ENCODE assay signal across 17 cellular contexts in genomic region chr1:182608850-182609610, GRCh38. TPM values are rescaled to one million over a fixed set of nuclear protein-coding genes. Genes with fewer than 3 reads are reported as not detected.
DNase-seq lines count a peak whose midpoint lies in the region; ATAC-seq, FAIRE-seq and TF ChIP-seq lines count a peak whose summit lies in the region.
"Had no signal": no experiment of that assay in that cellular context is flagged by ENCODE, and none has a peak within 500 bp of the region (broad histone marks: within the 10 kb centered on the region; RNA-seq: fewer than 3 reads in every experiment).

No MANE protein-coding gene starts in this region.

- no peaks in the 10 kb centered on the region for H3K36me3 ChIP-seq in GM12878 (ENCODE audit: control insufficient read depth in 2 of 2, insufficient read depth in 2 of 2, low read length in 1 of 2)
- H3K36me3 ChIP-seq in mesodermal cell (ENCODE audit: control insufficient read depth, insufficient read depth, low read length) = no peaks in the 10 kb centered on the region
- H3K36me3 ChIP-seq in vagina = no peaks in the 10 kb centered on the region
- H3K36me3 ChIP-seq: upper lobe of right lung had no signal

- no peak for TF ChIP-seq RAD21 in GM12878 (IDR thresholded peaks at IDR 0.05; ENCODE audit: insufficient read depth, low read depth, low read length)

- H3K9me3 ChIP-seq in GM12878 (replicated peaks; ENCODE audit: control insufficient read depth, insufficient read depth, low read length) (no peaks in the 10 kb centered on the region), mesodermal cell (ENCODE audit: control insufficient read depth, low read length) (no peaks in the 10 kb centered on the region), vagina (no peaks in the 10 kb centered on the region)
- H3K9me3 ChIP-seq: A549, upper lobe of right lung had no signal

- H3K27me3 ChIP-seq in GM12878 (replicated peaks in 1 of 2; ENCODE audit: control insufficient read depth in 2 of 2, insufficient read depth in 2 of 2, low read length in 1 of 2) = no peaks in the 10 kb centered on the region
- H3K27me3 ChIP-seq in vagina = no peaks in the 10 kb centered on the region
- H3K27me3 ChIP-seq: upper lobe of right lung had no signal

- POLR2A ChIA-PET in GM12878 (lab: Charles Lee) (interaction anchor here (1.2 to 1.6 kb wide), 5 partner anchors 8 to 73 kb away, joined by 3 to 6 read pairs (median 4); no protein-coding TSS in a partner anchor), HEK293T (lab: Yijun Ruan, JAX) (no interaction called here)

- no peaks in the 10 kb centered on the region for H4K20me1 ChIP-seq in GM12878 (ENCODE audit: control insufficient read depth, insufficient read depth)

- FAIRE-seq in GM19239 (lab: Jason Lieb, UNC) = peak; percentile 62
- FAIRE-seq in GM12878 (lab: Jason Lieb, UNC) = no peak
- FAIRE-seq: A549 had no signal

- no peak for TF ChIP-seq EP300 in GM12878 (IDR thresholded peaks at IDR 0.05; ENCODE audit: borderline replicate concordance in 1 of 2, control insufficient read depth in 1 of 2, low read depth in 2 of 2, low read length in 2 of 2)

- in situ Hi-C loops in GM12878 (cut with MboI) = no loop called here

- BruUV-seq in GM12878 (replicated peaks; lab: Mats Ljungman, UMichigan) = no TSS peak

- peak; percentile 34 for DNase-seq in NCI-H2196 (lab: John Stamatoyannopoulos, UW; ENCODE audit: unreplicated experiment)
- no peak for DNase-seq in NCI-H2196 treated with DMSO at 0.1 percent for 48 hours (lab: John Stamatoyannopoulos, UW; ENCODE audit: unreplicated experiment)
- no peak for DNase-seq in GM19239 (ENCODE audit: insufficient read length, low spot score)
- no peak for DNase-seq in GM12878 (ENCODE audit: low read depth, low spot score)
- DNase-seq in dermis blood vessel endothelial cell = no peak
- DNase-seq in vagina (ENCODE audit: extremely low spot score in 2 of 2) = no peak
- DNase-seq in HEK293T (ENCODE audit: extremely low spot score) = no peak
- DNase-seq: activated CD8-positive, alpha-beta T cell treated with anti-CD3 and anti-CD28 coated beads, Interleukin-2, amount 10 ng/mL, durations not matched to agents 7 days and 5 days; activated naive CD4-positive, alpha-beta T cell treated with anti-CD3 and anti-CD28 coated beads, Interleukin-2, amount 10 ng/mL, durations not matched to agents 7 days and 5 days; cerebellar nuclear complex; NCI-H446; T-helper 9 cell; upper lobe of right lung had no signal

- SMC1A ChIA-PET in GM12878 (lab: Charles Lee; ENCODE audit: uncharacterized antibody, unreplicated experiment) = interaction anchor here (0.9 to 28.0 kb wide), 7 partner anchors 8 to 178 kb away, joined by 3 to 1145 read pairs (median 7); partner anchors contain the start of gene NPL

- H3K4me1 ChIP-seq in GM12878 (ENCODE audit: control insufficient read depth, insufficient read depth, low read length) (peaks cover 48% of the 10 kb centered on the region), mesodermal cell (ENCODE audit: control insufficient read depth, insufficient read depth, low read length, poor library complexity, severe bottlenecking) (peaks cover 15% of the 10 kb centered on the region), vagina (peaks cover 9% of the 10 kb centered on the region)

- no peak for ATAC-seq in GM12878
- ATAC-seq: A549; activated CD8-positive, alpha-beta T cell treated with anti-CD3 and anti-CD28 coated beads, Interleukin-2, amount 10 ng/mL, durations not matched to agents 7 days and 5 days; esophagus mucosa; Panc1; upper lobe of right lung had no signal

- intact Hi-C loops in GM12878 (cut with micrococcal nuclease; ENCODE audit: unreplicated experiment) = no loop called here
- intact Hi-C loops in vagina (cut with DNase I) = no loop called here

- RAD21 ChIA-PET in GM12878 (lab: Charles Lee; ENCODE audit: unreplicated experiment) = interaction anchor here (1.0 to 23.0 kb wide), 8 partner anchors 6 to 175 kb away, joined by 3 to 946 read pairs (median 5); no protein-coding TSS in a partner anchor

- peaks cover 3% of the 10 kb centered on the region for H3K79me2 ChIP-seq in GM12878 (ENCODE audit: control insufficient read depth, insufficient read depth, low read length)

- peak overlapping the region; percentile 12; the same call in 1 of the 2 replicates for H3K4me3 ChIP-seq in GM12878
- H3K4me3 ChIP-seq in mesodermal cell (ENCODE audit: extremely low read depth, insufficient read depth, low read length, poor library complexity, severe bottlenecking) = no peak overlapping the region
- H3K4me3 ChIP-seq in vagina = no peak overlapping the region
- H3K4me3 ChIP-seq: A549, upper lobe of right lung had no signal

- H2AFZ ChIP-seq in GM12878 (ENCODE audit: control insufficient read depth, low read depth, low read length) = 0 out of 2 replicates have a peak overlapping the region, but pooled peaks have one; percentile 8

- peak overlapping the region; percentile 30 for H3K4me2 ChIP-seq in GM12878 (ENCODE audit: control insufficient read depth, insufficient read depth)
- H3K4me2 ChIP-seq: A549 had no signal

- CTCF ChIA-PET in GM12878 (lab: Yijun Ruan, JAX) = interaction anchor here (2.2 to 37.4 kb wide), 3 partner anchors 15 to 180 kb away, joined by 5 to 1888 read pairs (median 52); partner anchors contain the start of gene NPL
- CTCF ChIA-PET in HEK293T (lab: Yijun Ruan, JAX) = interaction anchor here (17.5 kb wide), 1 partner anchor 176 kb away, joined by 324 read pairs; no protein-coding TSS in a partner anchor

- H3K27ac ChIP-seq in GM12878 (ENCODE audit: control insufficient read depth, insufficient read depth) (peak overlapping the region; percentile 54), mesodermal cell (ENCODE audit: low read depth, low read length, severe bottlenecking) (peak overlapping the region; percentile 34), vagina (no peak overlapping the region)
- H3K27ac ChIP-seq: A549, upper lobe of right lung had no signal

- WGBS in GM12878 (ENCODE audit: insufficient coverage, insufficient replicate concordance, low lambda C conversion rate, missing lambda C conversion rate) = 64% methylated on average over 8 of the region's 8 CpGs
- 89 to 93% methylated on average over 7 to 8 of the region's 8 CpGs for WGBS in mesodermal cell (ENCODE audit: insufficient coverage in 2 of 2), 2 experiments

- TF ChIP-seq POLR2A in GM12878 (IDR thresholded peaks at IDR 0.05; ENCODE audit: low read depth, low read length) = no peak
- TF ChIP-seq POLR2A in vagina (IDR thresholded peaks at IDR 0.05) = no peak

- peak overlapping the region; percentile 22; the same call in 1 of the 2 replicates for H3K9ac ChIP-seq in GM12878 (ENCODE audit: control insufficient read depth, insufficient read depth, low read length)

- no peak for TF ChIP-seq CTCF in GM12878 (IDR thresholded peaks at IDR 0.05 in 2 of 3, conservative IDR thresholded peaks at IDR 0.05 in 1 of 3; ENCODE audit: control insufficient read depth in 2 of 3, extremely low read depth in 1 of 3, insufficient read depth in 1 of 3, low read depth in 3 of 3, low read length in 3 of 3)
- TF ChIP-seq CTCF in vagina (IDR thresholded peaks at IDR 0.05) = no peak

TF ChIP-seq in GM12878, 131 proteins besides CTCF, POLR2A, EP300 and RAD21 (continues in another document):
- peak; percentile 21 to 24; a peak in 1 of 4 replicates for TF ChIP-seq IKZF2 (IDR thresholded peaks at IDR 0.05)
- TF ChIP-seq EED (IDR thresholded peaks at IDR 0.05; ENCODE audit: low read depth) = peak; percentile 40; the same call in 1 of the 2 replicates

TF ChIP-seq in HEK293T, 16 proteins besides CTCF, POLR2A, EP300 and RAD21 (continues in another document):
- TF ChIP-seq NFRKB (IDR thresholded peaks at IDR 0.05) (no peak), ZNF384 (IDR thresholded peaks at IDR 0.05) (no peak), CTBP1 (IDR thresholded peaks at IDR 0.05; ENCODE audit: borderline replicate concordance) (no peak)

RNA-seq across cellular contexts. Expression of gene RGS16, which starts 4.8 kb away (rescaled TPM):
- 15.1 and 16.7 TPM in 2 replicates for total RNA-seq in GM12878 (2013; cell fraction: nucleolus; rRNA removed)
- total RNA-seq in GM12878 (2014; rRNA removed) (44.0 and 45.1 TPM in 2 replicates), GM12878 (2014; rRNA removed; fragmentation: Illumina TruSeq; extraction: Trizol) (37.0 and 37.6 TPM in 2 replicates), GM12878 (2021) (54.9 and 57.1 TPM in 2 replicates), dermis blood vessel endothelial cell (1.2 and 2.0 TPM in 2 replicates), vagina (1.2 TPM)
- polyA plus RNA-seq in GM12878 (2011; ENCODE audit: low read depth) = 17.7 TPM
- polyA plus RNA-seq in GM12878 (2011; rRNA removed) (31.5 and 43.9 TPM in 2 replicates), GM12878 (2014; fragmentation: Illumina TruSeq; extraction: Trizol) (37.4 and 44.1 TPM in 2 replicates), GM12878 (2014; fragmentation: Nextera tagmentation; extraction: Ambion mirVana) (10 to 100 TPM; 16.4 to 18.5 TPM), GM12878 (2014; rRNA removed) (48.5 and 55.6 TPM in 2 replicates), GM12878 (2016; fragmentation: Nextera tagmentation; extraction: Ambion mirVana) (10 to 100 TPM; 50.3 to 58.2 TPM)
- 37.2 and 37.8 TPM in 2 replicates for polyA plus RNA-seq in GM12878 (2011; cell fraction: cytosol; rRNA removed)
- polyA plus RNA-seq in GM12878 (2011; cell fraction: nucleus; rRNA removed) = 55.0 and 57.1 TPM in 2 replicates
- polyA plus RNA-seq in GM12878 (2012) = 21.8 and 28.2 TPM in 2 replicates
- 18.3 and 24.9 TPM in 2 replicates for polyA minus RNA-seq in GM12878 (2011; rRNA and poly(A)+ RNA removed)
- 15.9 and 17.0 TPM in 2 replicates for polyA minus RNA-seq in GM12878 (2011; cell fraction: cytosol; rRNA and poly(A)+ RNA removed)
- 18.9 and 23.7 TPM in 2 replicates for polyA minus RNA-seq in GM12878 (2011; cell fraction: nucleus; rRNA and poly(A)+ RNA removed)
- 7.3 TPM for polyA plus RNA-seq in mesodermal cell (2013, experiment 1 of 2)
- polyA plus RNA-seq in mesodermal cell (2013, experiment 2 of 2) = 6.6 TPM

RNA-seq across cellular contexts. Expression of gene RNASEL, which starts 20.0 kb away (rescaled TPM):
- 30.0 and 32.5 TPM in 2 replicates for total RNA-seq in GM12878 (2013; cell fraction: nucleolus; rRNA removed)
- total RNA-seq in GM12878 (2014; rRNA removed) = 4.3 and 5.4 TPM in 2 replicates
- 6.4 and 7.0 TPM in 2 replicates for total RNA-seq in GM12878 (2014; rRNA removed; fragmentation: Illumina TruSeq; extraction: Trizol)
- 4.4 TPM in 2 replicates for total RNA-seq in GM12878 (2021)
- 2.4 TPM for polyA plus RNA-seq in GM12878 (2011; ENCODE audit: low read depth)
- 10.8 and 14.4 TPM in 2 replicates for polyA plus RNA-seq in GM12878 (2011; rRNA removed)
- 5.1 and 5.6 TPM in 2 replicates for polyA plus RNA-seq in GM12878 (2011; cell fraction: cytosol; rRNA removed)
- 14.1 and 17.4 TPM in 2 replicates for polyA plus RNA-seq in GM12878 (2011; cell fraction: nucleus; rRNA removed)
- 2.9 and 5.4 TPM in 2 replicates for polyA plus RNA-seq in GM12878 (2012)
- polyA plus RNA-seq in GM12878 (2014; fragmentation: Illumina TruSeq; extraction: Trizol) = 6.0 and 8.3 TPM in 2 replicates
- 1 to 10 TPM; 3.0 to 3.7 TPM for polyA plus RNA-seq in GM12878 (2014; fragmentation: Nextera tagmentation; extraction: Ambion mirVana)
- polyA plus RNA-seq in GM12878 (2014; rRNA removed) = 4.0 and 4.7 TPM in 2 replicates
- polyA plus RNA-seq in GM12878 (2016; fragmentation: Nextera tagmentation; extraction: Ambion mirVana) = 1 to 10 TPM; 5.3 to 6.0 TPM
- polyA minus RNA-seq in GM12878 (2011; rRNA and poly(A)+ RNA removed) = 10.1 and 11.4 TPM in 2 replicates
- polyA minus RNA-seq in GM12878 (2011; cell fraction: cytosol; rRNA and poly(A)+ RNA removed) = 2.5 and 3.2 TPM in 2 replicates
- polyA minus RNA-seq in GM12878 (2011; cell fraction: nucleus; rRNA and poly(A)+ RNA removed) = 8.0 and 8.3 TPM in 2 replicates
- polyA plus RNA-seq in mesodermal cell (2013, experiment 1 of 2) = 2.1 TPM
- polyA plus RNA-seq in mesodermal cell (2013, experiment 2 of 2) = 2.5 TPM
- 2.9 and 3.1 TPM in 2 replicates for total RNA-seq in dermis blood vessel endothelial cell
- total RNA-seq in vagina = 5.4 TPM
